ENCODE assay signal across 22 cellular contexts in genomic region chr5:81719743-81720142, GRCh38.
"Had no signal": no experiment of that assay in that cellular context is flagged by ENCODE, and none has a peak within 500 bp of the region (broad histone marks: within the 10 kb centered on the region; RNA-seq: fewer than 3 reads in every experiment).

No MANE protein-coding gene starts in this region.

- H3K9me3 ChIP-seq: adrenal gland, ovary, psoas muscle, suprapubic skin had no signal

- ATAC-seq: activated T-cell treated with anti-CD3 and anti-CD28 coated beads, Interleukin-2, amount 50 U/mL, for 4 hours; effector memory CD8-positive, alpha-beta T cell; left ventricle myocardium superior; psoas muscle had no signal

- H3K27me3 ChIP-seq: adrenal gland, ovary, suprapubic skin had no signal

- H3K9me3 Mint-ChIP-seq: activated naive CD4-positive, alpha-beta T cell treated with anti-CD3 and anti-CD28 coated beads, Interleukin-2, amount 10 ng/mL, durations not matched to agents 7 days and 5 days; activated T-cell treated with anti-CD3 and anti-CD28 coated beads, Interleukin-2, amount 50 U/mL, for 4 hours; dendritic cell treated with granulocyte-macrophage colony-stimulating factor and Interleukin-4, amounts not matched to agents 40 ng/mL and 50 ng/mL, for 4 days; effector memory CD8-positive, alpha-beta T cell; T-cell; type B pancreatic cell had no signal

- H3K36me3 ChIP-seq: adrenal gland, ovary, suprapubic skin had no signal

- H3K4me3 ChIP-seq: adrenal gland, ovary, psoas muscle, suprapubic skin had no signal

- DNase-seq: activated CD4-positive, alpha-beta T cell treated with anti-CD3 and anti-CD28 coated beads, Interleukin-2, amount 50 U/mL, for 1 hour; activated CD4-positive, CD25-positive, alpha-beta regulatory T cell treated with anti-CD3 and anti-CD28 coated beads, Interleukin-2, amount 50 U/mL, for 72 hours; activated CD8-positive, alpha-beta memory T cell treated with anti-CD3 and anti-CD28 coated beads, Interleukin-2, amount 50 U/mL, for 4 hours; activated effector memory CD4-positive, alpha-beta T cell treated with Interleukin-2 at 50 U/mL for 16 hours; activated naive CD4-positive, alpha-beta T cell treated with anti-CD3 and anti-CD28 coated beads, Interleukin-2, amount 10 ng/mL, durations not matched to agents 7 days and 5 days; activated T-cell treated with anti-CD3 and anti-CD28 coated beads, Interleukin-2, amount 50 U/mL, for 4 hours; adrenal gland; effector memory CD8-positive, alpha-beta T cell; foreskin melanocyte; glutamatergic neuron; left ventricle myocardium superior; ovary; psoas muscle; right cardiac atrium; stimulated activated CD4-positive, alpha-beta T cell treated with anti-CD3 and anti-CD28 coated beads, Interleukin-2, amount 100 ng/mL, for 24 hours; stimulated activated naive CD4-positive, alpha-beta T cell treated with Interleukin-2 at 50 U/mL for 16 hours; T-cell; T-helper 9 cell had no signal

- H3K27ac ChIP-seq: adrenal gland, epithelial cell of prostate, ovary, psoas muscle, suprapubic skin had no signal

- H3K27ac Mint-ChIP-seq: activated naive CD4-positive, alpha-beta T cell treated with anti-CD3 and anti-CD28 coated beads, Interleukin-2, amount 10 ng/mL, durations not matched to agents 7 days and 5 days; dendritic cell treated with granulocyte-macrophage colony-stimulating factor and Interleukin-4, amounts not matched to agents 40 ng/mL and 50 ng/mL, for 4 days; effector memory CD8-positive, alpha-beta T cell; type B pancreatic cell had no signal
